Comparison of ENCODE assay signal across 8 cellular contexts in genomic region chr15:55168350-55168974, GRCh38. TPM values are rescaled to one million over a fixed set of nuclear protein-coding genes. Genes with fewer than 3 reads are reported as not detected.
DNase-seq lines count a peak whose midpoint lies in the region; ATAC-seq and TF ChIP-seq lines count a peak whose summit lies in the region.

No MANE protein-coding gene starts in this region.

- H3K9me3 ChIP-seq in colonic mucosa: no peaks in the 10 kb centered on the region
- H3K9me3 ChIP-seq in lung (ENCODE audit: control insufficient read depth in 2 of 2, insufficient read depth in 1 of 2, low read length in 1 of 2): no peaks in the 10 kb centered on the region

- no peak overlapping the region for H3K27ac ChIP-seq in C4-2B
- H3K27ac ChIP-seq in colonic mucosa: no peak overlapping the region
- H3K27ac ChIP-seq in lung (ENCODE audit: low read depth in 1 of 2, low read length in 1 of 2): no peak overlapping the region

- no peak overlapping the region for H3K9ac ChIP-seq in colonic mucosa (ENCODE audit: low read depth in 2 of 2, low read length in 2 of 2)

- DNase-seq in NCI-H446 treated with DMSO at 0.1 percent for 48 hours (lab: John Stamatoyannopoulos, UW) (peak; percentile 48), colonic mucosa (peak; percentile 42), lung (ENCODE audit: low spot score) (peak; percentile 42)
- peak; percentile 1 to 24 (median 12) for DNase-seq in activated CD4-positive, CD25-positive, alpha-beta regulatory T cell (lab: John Stamatoyannopoulos, UW)
- peak; percentile 26 to 27 for DNase-seq in stimulated activated CD8-positive, alpha-beta memory T cell treated with anti-CD3 and anti-CD28 coated beads, Interleukin-2, amount 100 ng/mL, for 48 hours (ENCODE audit: low read depth in 2 of 2)

- H3K4me3 ChIP-seq in colonic mucosa (no peak overlapping the region), lung (no peak overlapping the region)

- H3K4me1 ChIP-seq in colonic mucosa (no peaks in the 10 kb centered on the region), lung (ENCODE audit: control insufficient read depth in 2 of 2, insufficient read depth in 2 of 2, low read length in 2 of 2) (no peaks in the 10 kb centered on the region)

- H3K36me3 ChIP-seq in colonic mucosa: no peaks in the 10 kb centered on the region
- H3K36me3 ChIP-seq in lung (ENCODE audit: control insufficient read depth in 2 of 2, insufficient read depth in 2 of 2, low read length in 2 of 2): no peaks in the 10 kb centered on the region

- H3K27me3 ChIP-seq in colonic mucosa (no peaks in the 10 kb centered on the region), lung (ENCODE audit: control insufficient read depth, insufficient read depth) (no peaks in the 10 kb centered on the region)

- WGBS in lung, 2 donors: 67 to 71% methylated on average over 11 of the region's 11 CpGs

- intact Hi-C loops in colonic mucosa (cut with DNase I): no loop called here

- peak; percentile 80 for ATAC-seq in GM19025 (IDR thresholded peaks at IDR 0.05; ENCODE audit: low read depth, unreplicated experiment)
- ATAC-seq in HG03175 (IDR thresholded peaks at IDR 0.05; ENCODE audit: unreplicated experiment): peak; percentile 91
- peak; percentile 47 for ATAC-seq in lung (ENCODE audit: insufficient read depth, low FRiP score)

- TF ChIP-seq CTCF in C4-2B (conservative IDR thresholded peaks at IDR 0.05): peak; percentile 95
- TF ChIP-seq CTCF in colonic mucosa (IDR thresholded peaks at IDR 0.05): peak; percentile 60
- TF ChIP-seq CTCF in lung (IDR thresholded peaks at IDR 0.05; ENCODE audit: control extremely low read depth, extremely low read depth): no peak

RNA-seq across cellular contexts. Expression of gene RSL24D1, which starts 28.3 kb away (rescaled TPM):
- total RNA-seq in colonic mucosa (10 to 100 TPM; 42.3 to 52.4 TPM), lung (100 to 1,000 TPM in 1 of 2 donors, 10 to 100 TPM in 1; 47.6 to 102 TPM)
- 10 to 100 TPM; 45.9 to 80.3 TPM for polyA plus RNA-seq in lung
